In the genomic region with DNA sequence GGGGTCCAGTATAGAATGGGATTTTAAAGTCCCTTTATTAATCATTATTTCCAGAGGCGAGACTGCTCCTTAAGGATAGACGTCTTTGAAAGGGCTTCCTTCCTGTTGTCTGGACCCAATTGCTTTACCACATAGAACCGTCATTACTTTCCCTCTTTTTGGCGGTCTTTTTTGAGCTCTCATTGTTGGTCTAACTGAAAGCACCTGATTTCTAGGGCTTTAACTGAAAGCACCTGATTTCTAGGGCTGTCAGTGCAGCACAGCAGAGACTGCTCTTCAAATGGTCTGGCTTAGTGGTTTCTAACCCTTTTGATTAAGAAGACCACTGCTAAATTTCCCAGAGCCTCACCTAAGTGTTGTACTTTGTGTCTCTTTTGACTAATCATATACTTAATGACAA, we compare ENCODE assay signal across 16 cellular contexts.
DNase-seq lines count a peak whose midpoint lies in the region; ATAC-seq and TF ChIP-seq lines count a peak whose summit lies in the region.
"Had no signal": no experiment of that assay in that cellular context is flagged by ENCODE, and none has a peak within 500 bp of the region (broad histone marks: within the 10 kb centered on the region; RNA-seq: fewer than 3 reads in every experiment).

No MANE protein-coding gene starts in this region.

- TF ChIP-seq CTCF in prostate gland (IDR thresholded peaks at IDR 0.05): no peak

- no peaks in the 10 kb centered on the region for H3K9me3 ChIP-seq in CD4-positive, CD25-positive, alpha-beta regulatory T cell (ENCODE audit: control insufficient read depth in 2 of 2, low read length in 2 of 2)
- no peaks in the 10 kb centered on the region for H3K9me3 ChIP-seq in prostate gland
- H3K9me3 ChIP-seq: BE2C had no signal

- 82% methylated on average over 4 of the region's 4 CpGs for WGBS in prostate gland

- H3K27ac Mint-ChIP-seq in CD4-positive, CD25-positive, alpha-beta regulatory T cell: peak overlapping the region in 2 of 3 donors; percentile 83 to 92
- H3K27ac Mint-ChIP-seq in activated CD4-positive, alpha-beta memory T cell treated with anti-CD3 and anti-CD28 coated beads for 36 hours: peak overlapping the region; percentile 64
- peak overlapping the region in 2 of 6 donors; percentile 84 to 92 for H3K27ac Mint-ChIP-seq in immature natural killer cell

- peaks cover 9% of the 10 kb centered on the region for H3K36me3 ChIP-seq in CD4-positive, CD25-positive, alpha-beta regulatory T cell (ENCODE audit: control insufficient read depth, insufficient read depth, low read length)
- H3K36me3 ChIP-seq in prostate gland: no peaks in the 10 kb centered on the region
- H3K36me3 ChIP-seq: BE2C, brain microvascular endothelial cell had no signal

- TF ChIP-seq POLR2A in prostate gland (IDR thresholded peaks at IDR 0.05): no peak

- H3K27ac ChIP-seq in CD4-positive, CD25-positive, alpha-beta regulatory T cell (ENCODE audit: insufficient read depth, low read length, poor library complexity, severe bottlenecking): peak overlapping the region; percentile 58
- no peak overlapping the region for H3K27ac ChIP-seq in prostate gland
- H3K27ac ChIP-seq: 22Rv1, brain microvascular endothelial cell had no signal

- intact Hi-C loops in activated CD4-positive, alpha-beta memory T cell treated with anti-CD3 and anti-CD28 coated beads for 36 hours (cut with micrococcal nuclease): loop anchor here (1.0 kb wide), 1 partner anchor 10 kb away; no protein-coding TSS in a partner anchor
- intact Hi-C loops in prostate gland (cut with DNase I): no loop called here

- POLR2A ChIA-PET in activated CD4-positive, alpha-beta memory T cell treated with anti-CD3 and anti-CD28 coated beads for 36 hours (lab: Charles Lee): no interaction called here

- H3K27me3 ChIP-seq in CD4-positive, CD25-positive, alpha-beta regulatory T cell (ENCODE audit: control insufficient read depth, insufficient read depth, low read length): no peaks in the 10 kb centered on the region
- no peaks in the 10 kb centered on the region for H3K27me3 ChIP-seq in prostate gland (replicated peaks; ENCODE audit: insufficient read depth)
- H3K27me3 ChIP-seq: brain microvascular endothelial cell had no signal

- peak in 1 of 2 donors; percentile 40 for ATAC-seq in CD4-positive, CD25-positive, alpha-beta regulatory T cell (ENCODE audit: low read depth in 2 of 2)

- peak overlapping the region; percentile 50 to 83 (median 68) for H3K4me3 Mint-ChIP-seq in CD4-positive, CD25-positive, alpha-beta regulatory T cell
- H3K4me3 Mint-ChIP-seq in activated CD4-positive, alpha-beta memory T cell treated with anti-CD3 and anti-CD28 coated beads for 36 hours: no peak overlapping the region
- H3K4me3 Mint-ChIP-seq in immature natural killer cell: peak overlapping the region; percentile 33 to 80 (median 51)

- no peaks in the 10 kb centered on the region for H3K36me3 Mint-ChIP-seq in CD4-positive, CD25-positive, alpha-beta regulatory T cell
- peaks cover under 1% of the 10 kb centered on the region for H3K36me3 Mint-ChIP-seq in activated CD4-positive, alpha-beta memory T cell treated with anti-CD3 and anti-CD28 coated beads for 36 hours
- no peaks in the 10 kb centered on the region for H3K36me3 Mint-ChIP-seq in immature natural killer cell

- H3K4me1 ChIP-seq in CD4-positive, CD25-positive, alpha-beta regulatory T cell (ENCODE audit: control insufficient read depth, insufficient read depth, low read length, poor library complexity, severe bottlenecking): peaks cover 91% of the 10 kb centered on the region
- H3K4me1 ChIP-seq in prostate gland (replicated peaks): peaks cover 14% of the 10 kb centered on the region
- H3K4me1 ChIP-seq: BE2C had no signal

- DNase-seq in NCI-H2029 treated with DMSO at 0.1 percent for 48 hours (lab: John Stamatoyannopoulos, UW) (peak; percentile 37), NCI-H2029 (lab: John Stamatoyannopoulos, UW) (no peak), immature natural killer cell (no peak), prostate gland (ENCODE audit: low spot score) (no peak), cerebellum (ENCODE audit: low spot score) (no peak), activated gamma-delta T cell (lab: John Stamatoyannopoulos, UW) (no peak)
- DNase-seq in CD4-positive, CD25-positive, alpha-beta regulatory T cell: peak in 1 of 3 donors; percentile 61
- DNase-seq in activated CD4-positive, alpha-beta memory T cell treated with anti-CD3 and anti-CD28 coated beads for 36 hours: no peak
- DNase-seq: activated CD8-positive, alpha-beta memory T cell treated with anti-CD3 and anti-CD28 coated beads for 24 hours; BE2C; brain microvascular endothelial cell; dorsolateral prefrontal cortex; HCEC 1CT; NCI-H1048; NCI-H524 had no signal

- no peaks in the 10 kb centered on the region for H3K9me3 Mint-ChIP-seq in CD4-positive, CD25-positive, alpha-beta regulatory T cell
- no peaks in the 10 kb centered on the region for H3K9me3 Mint-ChIP-seq in activated CD4-positive, alpha-beta memory T cell treated with anti-CD3 and anti-CD28 coated beads for 36 hours
- H3K9me3 Mint-ChIP-seq in immature natural killer cell: no peaks in the 10 kb centered on the region

- CTCF ChIA-PET in activated CD4-positive, alpha-beta memory T cell treated with anti-CD3 and anti-CD28 coated beads for 36 hours (lab: Charles Lee): interaction anchor here (1.5 kb wide), 1 partner anchor 121 kb away, joined by 3 read pairs; no protein-coding TSS in a partner anchor

- H3K4me1 Mint-ChIP-seq in CD4-positive, CD25-positive, alpha-beta regulatory T cell: peaks cover 0 to 60% (median 23%) of the 10 kb centered on the region in 4 donors
- H3K4me1 Mint-ChIP-seq in activated CD4-positive, alpha-beta memory T cell treated with anti-CD3 and anti-CD28 coated beads for 36 hours (ENCODE audit: low read depth): peaks cover 1% of the 10 kb centered on the region
- no peaks in the 10 kb centered on the region for H3K4me1 Mint-ChIP-seq in immature natural killer cell

- H3K4me3 ChIP-seq in CD4-positive, CD25-positive, alpha-beta regulatory T cell (ENCODE audit: low read depth, low read length): peak overlapping the region; percentile 59
- no peak overlapping the region for H3K4me3 ChIP-seq in prostate gland
- H3K4me3 ChIP-seq: dorsolateral prefrontal cortex had no signal

- no peaks in the 10 kb centered on the region for H3K27me3 Mint-ChIP-seq in CD4-positive, CD25-positive, alpha-beta regulatory T cell
- H3K27me3 Mint-ChIP-seq in activated CD4-positive, alpha-beta memory T cell treated with anti-CD3 and anti-CD28 coated beads for 36 hours: no peaks in the 10 kb centered on the region
- peaks cover 0 to 7% (median 5%) of the 10 kb centered on the region in 3 donors for H3K27me3 Mint-ChIP-seq in immature natural killer cell (ENCODE audit: low read depth in 3 of 3)
